In the genomic region with DNA sequence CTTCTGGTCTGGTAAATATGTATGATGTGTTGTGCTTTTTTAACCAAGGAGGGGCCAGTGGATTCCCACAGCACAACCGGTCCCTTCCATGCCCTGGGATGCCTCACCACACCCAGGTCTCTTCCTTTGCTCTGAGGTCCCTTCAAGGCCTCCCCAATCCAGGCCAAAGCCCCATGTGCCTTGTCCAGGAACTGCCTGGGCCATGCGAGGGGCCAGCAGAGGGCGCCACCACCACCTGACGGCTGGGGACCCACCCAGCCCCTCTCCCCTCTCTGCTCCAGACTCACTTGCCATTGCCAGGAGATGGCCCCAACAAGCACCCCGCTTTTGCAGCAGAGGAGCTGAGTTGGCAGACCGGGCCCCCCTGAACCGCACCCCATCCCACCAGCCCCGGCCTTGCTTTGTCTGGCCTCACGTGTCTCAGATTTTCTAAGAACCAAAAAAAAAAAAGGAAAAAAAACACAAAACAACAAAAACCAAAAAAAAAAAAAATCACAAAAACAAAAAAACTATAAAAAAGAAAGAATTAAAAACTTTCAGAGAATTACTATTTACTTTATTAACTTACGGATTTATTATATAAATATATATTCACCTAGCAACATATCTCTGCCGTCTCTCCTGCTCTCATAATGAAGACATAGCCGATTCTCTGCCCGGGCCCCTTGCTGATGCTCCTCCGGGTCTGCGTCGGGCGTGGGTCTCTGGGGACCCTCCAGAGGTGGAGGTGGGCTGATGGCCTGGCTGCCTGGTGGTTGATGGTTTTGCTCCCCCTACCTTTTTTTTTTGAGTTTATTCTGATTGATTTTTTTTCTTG, we compare ENCODE assay signal across 8 cellular contexts. TPM values are rescaled to one million over a fixed set of nuclear protein-coding genes. Genes with fewer than 3 reads are reported as not detected.
DNase-seq lines count a peak whose midpoint lies in the region; ATAC-seq and TF ChIP-seq lines count a peak whose summit lies in the region.

No MANE protein-coding gene starts in this region.

- H3K4me3 ChIP-seq in esophagus muscularis mucosa (no peak overlapping the region), upper lobe of right lung (no peak overlapping the region)

- H3K36me3 ChIP-seq in esophagus muscularis mucosa (peaks cover 41 to 75% (median 68%) of the 10 kb centered on the region in 4 donors), upper lobe of right lung (peaks cover 57% of the 10 kb centered on the region)

- peak; percentile 52 for DNase-seq in AG08395 (ENCODE audit: low spot score)
- peak; percentile 24 for DNase-seq in NCI-H82 treated with DMSO at 0.1 percent for 48 hours (lab: John Stamatoyannopoulos, UW; ENCODE audit: unreplicated experiment)
- peak; percentile 74 for DNase-seq in activated T-cell treated with anti-CD3 and anti-CD28 coated beads for 1 hour (ENCODE audit: low read depth)
- no peak for DNase-seq in esophagus muscularis mucosa (ENCODE audit: extremely low spot score)
- peak; percentile 92 for DNase-seq in osteocyte (ENCODE audit: extremely low spot score, unreplicated experiment)
- peak; percentile 89 for DNase-seq in upper lobe of right lung

- WGBS in esophagus muscularis mucosa, result 68% methylated on average over 17 of the region's 17 CpGs

- no peaks in the 10 kb centered on the region for H3K27me3 Mint-ChIP-seq in osteocyte (ENCODE audit: unreplicated experiment)

- H3K27me3 ChIP-seq in esophagus muscularis mucosa (no peaks in the 10 kb centered on the region), upper lobe of right lung (no peaks in the 10 kb centered on the region)

- H3K4me1 ChIP-seq in esophagus muscularis mucosa (peaks cover 41 to 78% (median 59%) of the 10 kb centered on the region in 4 donors), upper lobe of right lung (peaks cover 36% of the 10 kb centered on the region)

- peaks cover 18% of the 10 kb centered on the region for H3K4me1 Mint-ChIP-seq in osteocyte (ENCODE audit: unreplicated experiment)

- intact Hi-C loops in esophagus muscularis mucosa (cut with DNase I), result loop anchor here (5.0 kb wide), 1 partner anchor 107 kb away; no protein-coding TSS in a partner anchor
- intact Hi-C loops in upper lobe of right lung (cut with DNase I), result no loop called here

- TF ChIP-seq EP300 in esophagus muscularis mucosa (IDR thresholded peaks at IDR 0.05), result no peak

- H3K9me3 Mint-ChIP-seq in osteocyte (ENCODE audit: unreplicated experiment), result no peaks in the 10 kb centered on the region

- H3K9me3 ChIP-seq in esophagus muscularis mucosa, result no peaks in the 10 kb centered on the region
- no peaks in the 10 kb centered on the region for H3K9me3 ChIP-seq in upper lobe of right lung

- no peak for TF ChIP-seq POLR2A in esophagus muscularis mucosa (IDR thresholded peaks at IDR 0.05; ENCODE audit: low read depth)

- ATAC-seq in GM18511 (IDR thresholded peaks at IDR 0.05; ENCODE audit: unreplicated experiment) (peak; percentile 46), upper lobe of right lung (peak; percentile 60), GM19351 (IDR thresholded peaks at IDR 0.05; ENCODE audit: unreplicated experiment) (no peak)

- no peak overlapping the region for H3K4me3 Mint-ChIP-seq in osteocyte (ENCODE audit: unreplicated experiment)

- TF ChIP-seq CTCF in esophagus muscularis mucosa (IDR thresholded peaks at IDR 0.05) (peak; percentile 65 to 82 (median 75)), osteocyte (IDR thresholded peaks at IDR 0.05) (peak; percentile 79), upper lobe of right lung (IDR thresholded peaks at IDR 0.05) (peak; percentile 79)

- peak overlapping the region; percentile 76 for H3K27ac Mint-ChIP-seq in osteocyte (ENCODE audit: unreplicated experiment)

- H3K27ac ChIP-seq in esophagus muscularis mucosa (replicated peaks in 1 of 4), result peak overlapping the region; percentile 54 to 72 (median 62)
- H3K27ac ChIP-seq in upper lobe of right lung, result no peak overlapping the region

- H3K36me3 Mint-ChIP-seq in osteocyte (ENCODE audit: unreplicated experiment), result peaks cover 25% of the 10 kb centered on the region

RNA-seq across cellular contexts. Expression of a gene that starts 14.4 kb away (rescaled TPM):
- total RNA-seq in esophagus muscularis mucosa (1 to 10 TPM in 3 of 4 donors, under 1 TPM in 1; 0.83 to 2.1 (median 1.6) TPM), osteocyte (not detected in 2 replicates), upper lobe of right lung (14.4 TPM)

RNA-seq across cellular contexts. Expression of a gene that starts 43.5 kb away (rescaled TPM):
- total RNA-seq in esophagus muscularis mucosa (not detected), osteocyte (not detected in 2 replicates), upper lobe of right lung (not detected)

RNA-seq across cellular contexts. Expression of a gene that starts 59.1 kb away (rescaled TPM):
- total RNA-seq in esophagus muscularis mucosa (not detected), osteocyte (not detected in 2 replicates), upper lobe of right lung (3.2 TPM)
